8 cellular contexts compared by ENCODE assay signal in genomic region chr9:121122450-121123032, GRCh38. TPM values are rescaled to one million over a fixed set of nuclear protein-coding genes. Genes with fewer than 3 reads are reported as not detected.
DNase-seq lines count a peak whose midpoint lies in the region; ATAC-seq and TF ChIP-seq lines count a peak whose summit lies in the region.

No MANE protein-coding gene starts in this region.

- H3K4me1 Mint-ChIP-seq in CD14-positive monocyte: peaks cover 26% of the 10 kb centered on the region
- peaks cover 17% of the 10 kb centered on the region for H3K4me1 Mint-ChIP-seq in nephron progenitor cell

- ATAC-seq in HG03280 (IDR thresholded peaks at IDR 0.05; ENCODE audit: unreplicated experiment) (no peak), left lobe of liver (no peak)

- H3K27ac Mint-ChIP-seq in CD14-positive monocyte (peak overlapping the region; percentile 82 to 95 (median 94)), nephron progenitor cell (no peak overlapping the region)

- H3K9me3 Mint-ChIP-seq in CD14-positive monocyte (peaks cover 0 to 4% (median 2%) of the 10 kb centered on the region in 7 donors), nephron progenitor cell (peaks cover 4% of the 10 kb centered on the region)

- no peak for DNase-seq in CD14-positive monocyte (ENCODE audit: low spot score)
- DNase-seq in LNCaP clone FGC (ENCODE audit: low read depth): no peak
- DNase-seq in cardiac fibroblast (ENCODE audit: low read depth in 2 of 2): peak in 1 of 2 donors; percentile 25
- DNase-seq in nephron progenitor cell: no peak
- no peak for DNase-seq in NCI-H774 (lab: John Stamatoyannopoulos, UW)
- DNase-seq in left lobe of liver (ENCODE audit: low spot score): no peak
- DNase-seq in superior temporal gyrus (ENCODE audit: extremely low spot score): no peak

- H3K27me3 Mint-ChIP-seq in CD14-positive monocyte (ENCODE audit: low read depth in 3 of 3) (peaks cover 0 to 1% (median 0%) of the 10 kb centered on the region in 3 donors), nephron progenitor cell (ENCODE audit: low read depth, poor library complexity) (peaks cover 2% of the 10 kb centered on the region)

- H3K36me3 Mint-ChIP-seq in CD14-positive monocyte (peaks cover 36 to 53% of the 10 kb centered on the region in 2 donors), nephron progenitor cell (ENCODE audit: low read depth) (peaks cover 43% of the 10 kb centered on the region)

- peak overlapping the region; percentile 77 to 90 for H3K4me3 Mint-ChIP-seq in CD14-positive monocyte
- H3K4me3 Mint-ChIP-seq in nephron progenitor cell: peak overlapping the region; percentile 87

- H3K4me3 ChIP-seq in LNCaP clone FGC (ENCODE audit: low read depth, low read length): peak overlapping the region; percentile 51
- peak overlapping the region; percentile 38 to 52 for H3K4me3 ChIP-seq in cardiac fibroblast (replicated peaks in 1 of 2; ENCODE audit: low read depth in 2 of 2, low read length in 2 of 2)

- intact Hi-C loops in CD14-positive monocyte (cut with micrococcal nuclease): loop anchor here in 1 of 2 donors (5.0 kb wide), 1 partner anchor 195 kb away; the partner anchor contains the start of gene TRAF1

- no peak for TF ChIP-seq CTCF in CD14-positive monocyte (IDR thresholded peaks at IDR 0.05)
- no peak for TF ChIP-seq CTCF in LNCaP clone FGC (IDR thresholded peaks at IDR 0.05; ENCODE audit: control insufficient read depth, extremely low read depth, insufficient read depth)
- no peak for TF ChIP-seq CTCF in cardiac fibroblast (IDR thresholded peaks at IDR 0.05; ENCODE audit: low read depth, low read length)
- TF ChIP-seq CTCF in nephron progenitor cell (IDR thresholded peaks at IDR 0.05): no peak

RNA-seq across cellular contexts. Expression of gene CNTRL, which starts 47.8 kb away (rescaled TPM):
- 1 to 10 TPM; 3.9 to 4.8 TPM for polyA plus RNA-seq in CD14-positive monocyte
- 3.6 TPM for total RNA-seq in left lobe of liver
